Comparison of ENCODE assay signal across 16 cellular contexts in the genomic region with DNA sequence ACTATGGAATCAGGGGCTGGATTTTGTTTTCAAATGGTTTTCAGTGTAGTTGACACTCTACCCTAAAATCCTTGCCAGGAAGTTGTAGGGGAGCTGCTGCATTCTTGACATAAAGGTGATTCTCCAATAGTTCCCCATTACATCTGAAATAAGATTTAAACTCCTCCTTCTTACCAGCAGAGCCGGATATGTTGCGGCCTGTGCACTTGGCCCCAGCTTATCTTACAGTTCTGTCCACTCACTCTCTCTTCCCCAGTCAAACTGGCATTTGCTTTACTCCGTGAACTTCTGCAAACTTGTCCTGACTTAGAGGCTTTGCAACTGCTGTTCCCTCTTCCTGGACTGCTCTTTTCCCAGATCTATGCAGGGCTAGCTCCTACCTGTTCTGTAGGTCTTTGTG.
"Had no signal": no experiment of that assay in that cellular context is flagged by ENCODE, and none has a peak within 500 bp of the region (broad histone marks: within the 10 kb centered on the region; RNA-seq: fewer than 3 reads in every experiment).

No MANE protein-coding gene starts in this region.

- H3K27ac Mint-ChIP-seq: activated CD4-positive, alpha-beta memory T cell treated with anti-CD3 and anti-CD28 coated beads for 36 hours; activated T-helper 2 cell treated with anti-CD3 and anti-CD28 coated beads, Interferon-gamma antibody, Interleukin-2, Interleukin-4, amounts not matched to agents 10 μg/mL and 5 μg/mL and 100 μg/mL, durations not matched to agents 14 hours and 24 hours and 36 hours had no signal

- H3K36me3 ChIP-seq: gastrocnemius medialis, ovary, SJSA1, stomach, thoracic aorta had no signal

- H3K9me3 ChIP-seq: gastrocnemius medialis, ovary, SJSA1, thoracic aorta had no signal

- H3K27me3 ChIP-seq: gastrocnemius medialis, hepatocyte, ovary, SJSA1, stomach had no signal

- DNase-seq: activated CD4-positive, alpha-beta memory T cell treated with anti-CD3 and anti-CD28 coated beads for 36 hours; activated CD8-positive, alpha-beta memory T cell treated with anti-CD3 and anti-CD28 coated beads, Interleukin-2, amount 50 U/mL, for 4 hours; effector CD4-positive, alpha-beta T cell; gastrocnemius medialis; left ventricle myocardium superior; mesenchymal stem cell; ovary; stimulated activated CD4-positive, alpha-beta T cell treated with anti-CD3 and anti-CD28 coated beads, Interleukin-12 subunit alpha, Interleukin-12 subunit beta, amount 100 ng/mL, for 4 hours; stomach; SW 1271 had no signal

- H3K36me3 Mint-ChIP-seq: activated CD4-positive, alpha-beta memory T cell treated with anti-CD3 and anti-CD28 coated beads for 36 hours had no signal

- ATAC-seq: gastrocnemius medialis, left ventricle myocardium superior had no signal

- H3K27me3 Mint-ChIP-seq: activated CD4-positive, alpha-beta memory T cell treated with anti-CD3 and anti-CD28 coated beads for 36 hours had no signal

- H3K27ac ChIP-seq: coronary artery, gastrocnemius medialis, hepatocyte, ovary, SJSA1, stomach, thoracic aorta had no signal

- H3K4me3 Mint-ChIP-seq: activated CD4-positive, alpha-beta memory T cell treated with anti-CD3 and anti-CD28 coated beads for 36 hours; neural crest cell had no signal

- H3K4me3 ChIP-seq: coronary artery, gastrocnemius medialis, hepatocyte, ovary, SJSA1, stomach, thoracic aorta had no signal

- H3K4me1 ChIP-seq: gastrocnemius medialis, SJSA1, stomach had no signal
